ENCODE assay signal across 8 cellular contexts in genomic region chr2:27016801-27017325, GRCh38. TPM values are rescaled to one million over a fixed set of nuclear protein-coding genes. Genes with fewer than 3 reads are reported as not detected.
DNase-seq lines count a peak whose midpoint lies in the region; ATAC-seq and TF ChIP-seq lines count a peak whose summit lies in the region.

No MANE protein-coding gene starts in this region.

- peak; percentile 64 for DNase-seq in 8988T
- DNase-seq in NCI-H2029 (lab: John Stamatoyannopoulos, UW), result peak; percentile 57
- peak; percentile 74 for DNase-seq in WERI-Rb-1
- peak; percentile 68 for DNase-seq in colonic mucosa
- peak; percentile 69 for DNase-seq in left lobe of liver (ENCODE audit: low spot score)
- DNase-seq in stimulated activated CD8-positive, alpha-beta memory T cell treated with anti-CD3 and anti-CD28 coated beads, Interleukin-2, amount 100 ng/mL, for 48 hours (ENCODE audit: low read depth in 2 of 2), result peak; percentile 21 to 30

- ATAC-seq in left lobe of liver (peak; percentile 63), HG03097 (IDR thresholded peaks at IDR 0.05; ENCODE audit: low FRiP score, unreplicated experiment) (no peak)

- H3K9ac ChIP-seq in colonic mucosa (ENCODE audit: low read depth in 2 of 2, low read length in 2 of 2), result no peak overlapping the region

- H3K27me3 ChIP-seq in WERI-Rb-1 (ENCODE audit: insufficient read depth, low read depth, severe bottlenecking), result no peaks in the 10 kb centered on the region
- H3K27me3 ChIP-seq in colonic mucosa, result no peaks in the 10 kb centered on the region

- H3K27ac ChIP-seq in WERI-Rb-1, result no peak overlapping the region; the same call in 1 of the 2 replicates
- H3K27ac ChIP-seq in colonic mucosa, result no peak overlapping the region

- H3K9me3 ChIP-seq in WERI-Rb-1 (ENCODE audit: severe bottlenecking) (no peaks in the 10 kb centered on the region), colonic mucosa (no peaks in the 10 kb centered on the region)

- no peak overlapping the region for H3K4me3 ChIP-seq in WERI-Rb-1 (ENCODE audit: low read depth, low read length)
- H3K4me3 ChIP-seq in colonic mucosa, result no peak overlapping the region

- peaks cover 12% of the 10 kb centered on the region for H3K4me1 ChIP-seq in colonic mucosa

- intact Hi-C loops in colonic mucosa (cut with DNase I), result loop anchor here (2.0 to 10.0 kb wide), 2 partner anchors 56 to 172 kb away; partner anchors contain the start of gene DPYSL5

- TF ChIP-seq CTCF in GM12872 (IDR thresholded peaks at IDR 0.05; ENCODE audit: insufficient read depth, low read depth, low read length), result peak; percentile 73
- peak; percentile 71 for TF ChIP-seq CTCF in WERI-Rb-1 (IDR thresholded peaks at IDR 0.05; ENCODE audit: low read depth, low read length)
- peak; percentile 57 for TF ChIP-seq CTCF in colonic mucosa (IDR thresholded peaks at IDR 0.05)

- H3K36me3 ChIP-seq in WERI-Rb-1 (no peaks in the 10 kb centered on the region), colonic mucosa (no peaks in the 10 kb centered on the region)

RNA-seq across cellular contexts. Expression of gene TMEM214, which starts 15.9 kb away (rescaled TPM):
- total RNA-seq in colonic mucosa, result 100 to 1,000 TPM in 1 of 2 donors, 10 to 100 TPM in 1; 76.6 to 121 TPM
- total RNA-seq in left lobe of liver, result 53.7 TPM

RNA-seq across cellular contexts. Expression of gene AGBL5, which starts 34.6 kb away (rescaled TPM):
- 10 to 100 TPM; 15.1 to 16.8 TPM for total RNA-seq in colonic mucosa
- total RNA-seq in left lobe of liver, result 7.6 TPM

RNA-seq across cellular contexts. Expression of gene MAPRE3, which starts 46.4 kb away (rescaled TPM):
- total RNA-seq in colonic mucosa (10 to 100 TPM; 21.6 to 22.0 TPM), left lobe of liver (16.6 TPM)

RNA-seq across cellular contexts. Expression of gene OST4, which starts 54.6 kb away (rescaled TPM):
- 100 to 1,000 TPM; 272 to 331 TPM for total RNA-seq in colonic mucosa
- 141 TPM for total RNA-seq in left lobe of liver
